ENCODE assay signal across 8 cellular contexts in genomic region chr16:17359778-17360177, GRCh38.
DNase-seq lines count a peak whose midpoint lies in the region; ATAC-seq and TF ChIP-seq lines count a peak whose summit lies in the region.

No MANE protein-coding gene starts in this region.

- 0 out of 2 replicates have a peak overlapping the region, but pooled peaks have one; percentile 17 for H3K9ac ChIP-seq in BLaER1

- H3K27ac ChIP-seq in BLaER1 (peak overlapping the region; percentile 54), WERI-Rb-1 (no peak overlapping the region), vagina (no peak overlapping the region)

- DNase-seq in MV-4-11 (lab: John Stamatoyannopoulos, UW), result peak; percentile 94
- DNase-seq in activated T-cell treated with anti-CD3 and anti-CD28 coated beads, Interleukin-2, amount 50 U/mL, for 1 hour, result peak; percentile 50
- peak; percentile 60 for DNase-seq in myocyte (ENCODE audit: low read depth)
- no peak for DNase-seq in NCI-H146 treated with DMSO at 0.1 percent for 48 hours (lab: John Stamatoyannopoulos, UW; ENCODE audit: unreplicated experiment)
- no peak for DNase-seq in WERI-Rb-1
- no peak for DNase-seq in vagina (ENCODE audit: extremely low spot score in 2 of 2)

- H3K4me3 ChIP-seq in BLaER1, result no peak overlapping the region
- H3K4me3 ChIP-seq in WERI-Rb-1 (ENCODE audit: low read depth, low read length), result no peak overlapping the region
- H3K4me3 ChIP-seq in vagina, result no peak overlapping the region

- H3K27me3 ChIP-seq in BLaER1 (no peaks in the 10 kb centered on the region), WERI-Rb-1 (ENCODE audit: insufficient read depth, low read depth, severe bottlenecking) (no peaks in the 10 kb centered on the region), vagina (no peaks in the 10 kb centered on the region)

- intact Hi-C loops in vagina (cut with DNase I), result no loop called here

- H3K36me3 ChIP-seq in BLaER1 (peaks cover 44% of the 10 kb centered on the region), WERI-Rb-1 (no peaks in the 10 kb centered on the region), vagina (peaks cover 0 to 7% of the 10 kb centered on the region in 2 donors)

- H3K4me1 ChIP-seq in BLaER1 (peaks cover 100% of the 10 kb centered on the region), vagina (peaks cover 64% of the 10 kb centered on the region)

- no peak for TF ChIP-seq CTCF in WERI-Rb-1 (IDR thresholded peaks at IDR 0.05; ENCODE audit: low read depth, low read length)
- no peak for TF ChIP-seq CTCF in vagina (IDR thresholded peaks at IDR 0.05)

- H4K20me1 ChIP-seq in BLaER1, result peaks cover 8% of the 10 kb centered on the region; the same call in 1 of the 2 replicates

- no peak for TF ChIP-seq POLR2A in GM18505 (IDR thresholded peaks at IDR 0.05; ENCODE audit: borderline replicate concordance, extremely low read depth, insufficient read depth, insufficient read length)
- TF ChIP-seq POLR2A in vagina (IDR thresholded peaks at IDR 0.05), result no peak

- peak overlapping the region; percentile 76 for H3K4me2 ChIP-seq in BLaER1

- H3K9me3 ChIP-seq in BLaER1 (no peaks in the 10 kb centered on the region), WERI-Rb-1 (ENCODE audit: severe bottlenecking) (no peaks in the 10 kb centered on the region), vagina (no peaks in the 10 kb centered on the region)

- no peak for ATAC-seq in GM18505 (IDR thresholded peaks at IDR 0.05; ENCODE audit: unreplicated experiment)

Comparison
In these comparisons a context has a peak if more than half of its experiments do, and no peak if none do; other contexts are left out.
1. DNase-seq: peak in MV-4-11 (single experiment), activated T-cell treated with anti-CD3 and anti-CD28 coated beads, Interleukin-2, amount 50 U/mL, for 1 hour (single experiment) and myocyte (single experiment); none in NCI-H146 treated with DMSO at 0.1 percent for 48 hours (single experiment), WERI-Rb-1 (single experiment) and vagina (0 of 2).